13 cellular contexts compared by ENCODE assay signal in the genomic region with DNA sequence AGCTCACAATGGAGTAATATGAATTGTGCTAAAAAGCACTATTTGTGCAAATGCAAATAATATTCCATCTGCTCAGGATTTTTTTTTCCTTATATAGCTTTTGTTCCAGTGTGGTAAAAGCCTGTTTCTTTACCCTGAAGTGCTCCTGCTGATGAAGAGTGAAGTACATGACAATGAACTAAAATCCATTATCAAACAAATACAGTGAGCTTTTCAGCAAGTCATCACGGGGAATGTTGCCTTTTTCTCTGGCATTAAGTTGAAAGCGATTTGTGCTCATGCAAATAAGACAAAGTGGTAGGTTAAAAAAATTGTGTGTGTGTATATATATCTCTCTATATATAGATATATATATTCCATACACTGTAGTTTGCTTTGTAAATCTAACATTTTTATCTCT.
"Had no signal": no experiment of that assay in that cellular context is flagged by ENCODE, and none has a peak within 500 bp of the region (broad histone marks: within the 10 kb centered on the region; RNA-seq: fewer than 3 reads in every experiment).

No MANE protein-coding gene starts in this region.

- H3K4me1 ChIP-seq: body of pancreas, gastroesophageal sphincter, pancreas, testis had no signal

- FAIRE-seq: pancreas had no signal

- H3K4me3 ChIP-seq: body of pancreas, gastroesophageal sphincter, pancreas, testis had no signal

- H3K27ac ChIP-seq: body of pancreas, epithelial cell of prostate, gastroesophageal sphincter, pancreas, testis had no signal

- H3K9me3 ChIP-seq: pancreas, testis had no signal

- DNase-seq: activated B cell treated with CpG ODN at 0.5 μM for 24 hours; activated naive CD4-positive, alpha-beta T cell treated with anti-CD3 and anti-CD28 coated beads, Interleukin-2, amount 50 U/mL, for 16 hours; activated T-cell treated with anti-CD3 and anti-CD28 coated beads, Interleukin-2, amount 50 U/mL, for 1 hour; body of pancreas; effector memory CD8-positive, alpha-beta T cell; kidney glomerular epithelial cell; nephron progenitor cell; pancreas; stimulated activated CD4-positive, alpha-beta T cell treated with anti-CD3 and anti-CD28 coated beads, Interleukin-15, amount 100 ng/mL, for 24 hours; stimulated activated CD4-positive, alpha-beta T cell treated with anti-CD3 and anti-CD28 coated beads, Interleukin-4, amount 100 ng/mL, for 24 hours; testis had no signal

- H3K36me3 ChIP-seq: gastroesophageal sphincter, pancreas had no signal

- H3K27me3 ChIP-seq: gastroesophageal sphincter, pancreas, testis had no signal
